Comparison of ENCODE assay signal across 22 cellular contexts in the genomic region with DNA sequence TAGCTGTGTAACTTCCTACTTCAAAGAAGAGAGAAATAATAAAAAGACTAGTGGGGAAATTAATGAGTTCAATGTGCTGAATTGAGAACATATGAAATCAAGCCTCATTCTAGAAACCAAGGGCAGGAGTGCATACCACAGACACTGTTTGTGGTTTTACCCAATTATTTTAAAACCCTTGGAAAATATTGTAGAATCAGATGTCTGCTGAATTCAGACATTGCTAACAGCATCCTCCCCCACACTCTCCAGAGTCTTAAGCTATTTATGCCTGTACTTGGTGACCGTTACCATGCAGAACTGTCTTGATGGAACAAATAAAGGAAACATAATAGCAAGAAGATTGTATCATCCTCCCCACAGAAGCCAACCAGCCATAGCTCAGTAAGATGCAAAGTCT.
A peak's percentile ranks its signal among the peaks of the same experiment; 100 is the strongest.
DNase-seq lines count a peak whose midpoint lies in the region; ATAC-seq, FAIRE-seq and TF ChIP-seq lines count a peak whose summit lies in the region.
"Had no signal": no experiment of that assay in that cellular context is flagged by ENCODE, and none has a peak within 500 bp of the region (broad histone marks: within the 10 kb centered on the region; RNA-seq: fewer than 3 reads in every experiment).

No MANE protein-coding gene starts in this region.

- H4K20me1 ChIP-seq in mammary epithelial cell (ENCODE audit: insufficient read depth, low read length), result no peaks in the 10 kb centered on the region

- no peak for TF ChIP-seq CTCF in mammary epithelial cell (conservative IDR thresholded peaks at IDR 0.05 in 1 of 2, IDR thresholded peaks at IDR 0.05 in 1 of 2; ENCODE audit: extremely low read depth in 1 of 2, insufficient read depth in 1 of 2, low read depth in 1 of 2, low read length in 2 of 2)
- TF ChIP-seq CTCF in breast epithelium (IDR thresholded peaks at IDR 0.05), result no peak
- TF ChIP-seq CTCF in choroid plexus epithelial cell (conservative IDR thresholded peaks at IDR 0.05; ENCODE audit: low read depth, low read length), result no peak

- H3K4me2 ChIP-seq in mammary epithelial cell (ENCODE audit: insufficient read depth, low read depth, low read length), result no peak overlapping the region

- peaks cover 20% of the 10 kb centered on the region for H3K9me3 Mint-ChIP-seq in activated T-helper 17 cell treated with anti-CD3 and anti-CD28 coated beads, Interleukin-2, amount 50 U/mL, for 72 hours
- H3K9me3 Mint-ChIP-seq: endodermal cell had no signal

- no peak overlapping the region for H2AFZ ChIP-seq in mammary epithelial cell (ENCODE audit: low read depth, low read length)

- no peak overlapping the region for H3K27ac Mint-ChIP-seq in activated T-helper 17 cell treated with anti-CD3 and anti-CD28 coated beads, Interleukin-2, amount 50 U/mL, for 72 hours
- H3K27ac Mint-ChIP-seq: endodermal cell; naive thymus-derived CD8-positive, alpha-beta T cell had no signal

- no peak for TF ChIP-seq POLR2A in breast epithelium (IDR thresholded peaks at IDR 0.05)

- 77% methylated on average over 1 of the region's 1 CpG for WGBS in mammary epithelial cell (ENCODE audit: low coverage, missing lambda C conversion rate)

- CTCF ChIA-PET in mammary epithelial cell (lab: Charles Lee; ENCODE audit: low non-redundant PET), result no interaction called here

- H3K36me3 Mint-ChIP-seq in activated T-helper 17 cell treated with anti-CD3 and anti-CD28 coated beads, Interleukin-2, amount 50 U/mL, for 72 hours (ENCODE audit: low read depth), result no peaks in the 10 kb centered on the region
- H3K36me3 Mint-ChIP-seq: naive thymus-derived CD8-positive, alpha-beta T cell had no signal

- H3K4me1 ChIP-seq in mammary epithelial cell (ENCODE audit: insufficient read depth, low read length) (no peaks in the 10 kb centered on the region), breast epithelium (no peaks in the 10 kb centered on the region)
- H3K4me1 ChIP-seq: right atrium auricular region, upper lobe of left lung had no signal

- in situ Hi-C loops in mammary epithelial cell (cut with MboI; ENCODE audit: low sequenced_read_pairs in 2 of 2), result no loop called here

- FAIRE-seq in urothelium cell line (lab: Jason Lieb, UNC), result no peak
- FAIRE-seq: bronchial epithelial cell had no signal

- no peak overlapping the region for H3K9ac ChIP-seq in mammary epithelial cell (ENCODE audit: insufficient read depth, low read length)

- H3K9me3 ChIP-seq in mammary epithelial cell (replicated peaks; ENCODE audit: insufficient read depth, low read length) (no peaks in the 10 kb centered on the region), breast epithelium (no peaks in the 10 kb centered on the region)
- H3K9me3 ChIP-seq: right atrium auricular region, upper lobe of left lung had no signal

- H3K36me3 ChIP-seq in mammary epithelial cell (ENCODE audit: insufficient read depth, low read length), result no peaks in the 10 kb centered on the region
- H3K36me3 ChIP-seq in breast epithelium, result no peaks in the 10 kb centered on the region
- H3K36me3 ChIP-seq: right atrium auricular region, upper lobe of left lung had no signal

- no peak overlapping the region for H3K4me3 ChIP-seq in mammary epithelial cell (replicated peaks in 1 of 3; ENCODE audit: insufficient read depth in 1 of 3, low read depth in 2 of 3, low read length in 3 of 3)
- H3K4me3 ChIP-seq in breast epithelium, result no peak overlapping the region
- no peak overlapping the region for H3K4me3 ChIP-seq in choroid plexus epithelial cell (ENCODE audit: low read depth, low read length)
- H3K4me3 ChIP-seq: right atrium auricular region, upper lobe of left lung had no signal

- dilution Hi-C loops in mammary epithelial cell (cut with HindIII; ENCODE audit: low sequenced_read_pairs), result no loop called here

- DNase-seq in mammary epithelial cell (peak; percentile 4), breast epithelium (ENCODE audit: low spot score in 2 of 2) (no peak), choroid plexus epithelial cell (ENCODE audit: low read depth) (peak; percentile 90), left kidney (ENCODE audit: low read depth, low spot score) (peak; percentile 77), pons (ENCODE audit: low spot score) (no peak), activated gamma-delta T cell treated with Interleukin-2 at 50 U/mL for 16 hours (no peak), urothelium cell line (ENCODE audit: low spot score) (no peak)
- DNase-seq: activated gamma-delta T cell; COR-L47; endodermal cell; GF-D8; GOT3; head of caudate nucleus; naive thymus-derived CD8-positive, alpha-beta T cell; NCI-H1417; NCI-H446 treated with DMSO at 0.1 percent for 48 hours; stimulated activated CD4-positive, alpha-beta T cell treated with anti-CD3 and anti-CD28 coated beads, Interleukin-4, amount 100 ng/mL, for 1 hour; upper lobe of left lung had no signal

- peaks cover 22% of the 10 kb centered on the region for H3K27me3 Mint-ChIP-seq in activated T-helper 17 cell treated with anti-CD3 and anti-CD28 coated beads, Interleukin-2, amount 50 U/mL, for 72 hours

- H3K27me3 ChIP-seq in mammary epithelial cell (ENCODE audit: insufficient read depth, low read length) (no peaks in the 10 kb centered on the region), breast epithelium (no peaks in the 10 kb centered on the region)
- H3K27me3 ChIP-seq: right atrium auricular region, upper lobe of left lung had no signal

- BruUV-seq in mammary epithelial cell (replicated peaks; lab: Mats Ljungman, UMichigan), result no TSS peak

- no peak for ATAC-seq in activated T-helper 17 cell treated with anti-CD3 and anti-CD28 coated beads, Interleukin-2, amount 50 U/mL, for 72 hours (replicated peaks)
- ATAC-seq: naive thymus-derived CD8-positive, alpha-beta T cell had no signal

- no peak overlapping the region for H3K4me3 Mint-ChIP-seq in activated T-helper 17 cell treated with anti-CD3 and anti-CD28 coated beads, Interleukin-2, amount 50 U/mL, for 72 hours
- H3K4me3 Mint-ChIP-seq: endodermal cell; naive thymus-derived CD8-positive, alpha-beta T cell had no signal

- H3K79me2 ChIP-seq in mammary epithelial cell (ENCODE audit: insufficient read depth, low read length), result no peaks in the 10 kb centered on the region

- intact Hi-C loops in mammary epithelial cell (cut with micrococcal nuclease), result no loop called here
- intact Hi-C loops in breast epithelium (cut with DNase I; ENCODE audit: low total_unique reads), result no loop called here

- H3K4me1 Mint-ChIP-seq in activated T-helper 17 cell treated with anti-CD3 and anti-CD28 coated beads, Interleukin-2, amount 50 U/mL, for 72 hours, result no peaks in the 10 kb centered on the region
- H3K4me1 Mint-ChIP-seq: endodermal cell; naive thymus-derived CD8-positive, alpha-beta T cell had no signal

- no peak overlapping the region for H3K27ac ChIP-seq in mammary epithelial cell (ENCODE audit: insufficient read depth, low read depth, low read length)
- H3K27ac ChIP-seq in breast epithelium, result no peak overlapping the region
- H3K27ac ChIP-seq: right atrium auricular region, upper lobe of left lung, VCaP had no signal

Comparison
In these comparisons a context has a peak if more than half of its experiments do, and no peak if none do; other contexts are left out.
1. DNase-seq: peak in mammary epithelial cell (single experiment), choroid plexus epithelial cell (single experiment) and left kidney (single experiment); none in breast epithelium (0 of 2), pons (single experiment), activated gamma-delta T cell treated with Interleukin-2 at 50 U/mL for 16 hours (single experiment) and urothelium cell line (single experiment).